Comparison of ENCODE assay signal across 1 cellular context in the genomic region with DNA sequence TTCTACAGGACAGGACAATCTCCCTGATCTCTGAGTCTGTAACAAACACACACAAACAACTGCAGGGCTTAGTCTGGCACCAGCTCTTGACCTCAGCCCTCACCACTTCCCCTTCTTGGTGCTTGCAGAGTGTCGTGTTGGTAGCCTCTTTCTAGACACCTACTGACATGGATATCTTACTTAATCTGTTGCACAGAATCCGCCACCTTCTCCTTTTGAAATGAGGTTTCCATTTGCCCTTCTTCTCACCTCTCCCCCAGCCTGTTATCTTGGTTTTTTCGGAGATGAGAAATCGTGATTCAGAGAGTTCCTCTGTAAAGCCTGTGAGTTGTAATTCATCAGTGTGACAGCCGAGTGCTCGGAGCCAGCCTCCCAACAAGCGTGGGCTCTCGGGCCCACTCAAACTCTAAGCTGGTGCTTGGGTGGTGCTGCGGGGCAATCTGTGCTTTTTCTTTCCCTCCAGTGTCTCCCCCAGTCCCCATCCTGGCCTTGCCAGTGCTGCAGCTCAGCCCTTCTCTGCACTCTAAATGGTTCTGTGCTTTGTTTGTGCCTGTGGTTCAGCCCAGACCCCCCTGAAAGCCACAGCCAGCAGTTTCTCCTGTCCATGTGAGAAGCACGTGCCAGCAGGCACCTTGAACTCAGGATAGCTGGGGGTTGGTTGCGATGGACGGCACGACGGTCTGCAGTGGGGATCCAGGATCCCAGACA.
A peak's percentile ranks its signal among the peaks of the same experiment; 100 is the strongest.
TF ChIP-seq lines count a peak whose summit lies in the region.

No MANE protein-coding gene starts in this region.

TF ChIP-seq in K562, 482 proteins besides CTCF, POLR2A, EP300 and RAD21 (continued from another document):
- TF ChIP-seq, protein P1, sequence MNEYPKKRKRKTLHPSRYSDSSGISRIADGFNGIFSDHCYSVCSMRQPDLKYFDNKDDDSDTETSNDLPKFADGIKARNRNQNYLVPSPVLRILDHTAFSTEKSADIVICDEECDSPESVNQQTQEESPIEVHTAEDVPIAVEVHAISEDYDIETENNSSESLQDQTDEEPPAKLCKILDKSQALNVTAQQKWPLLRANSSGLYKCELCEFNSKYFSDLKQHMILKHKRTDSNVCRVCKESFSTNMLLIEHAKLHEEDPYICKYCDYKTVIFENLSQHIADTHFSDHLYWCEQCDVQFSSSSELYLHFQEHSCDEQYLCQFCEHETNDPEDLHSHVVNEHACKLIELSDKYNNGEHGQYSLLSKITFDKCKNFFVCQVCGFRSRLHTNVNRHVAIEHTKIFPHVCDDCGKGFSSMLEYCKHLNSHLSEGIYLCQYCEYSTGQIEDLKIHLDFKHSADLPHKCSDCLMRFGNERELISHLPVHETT (CRISPR knock-in tag; conservative IDR thresholded peaks at IDR 0.05 in 1 of 2, IDR thresholded peaks at IDR 0.05 in 1 of 2): peak in 1 of 2 experiments; percentile 71; a peak in 2 of 4 replicates
- peak; percentile 66; the same call in 1 of the 2 replicates for TF ChIP-seq ETV1 (tag; conservative IDR thresholded peaks at IDR 0.05; ENCODE audit: low read depth)
